In the genomic region with DNA sequence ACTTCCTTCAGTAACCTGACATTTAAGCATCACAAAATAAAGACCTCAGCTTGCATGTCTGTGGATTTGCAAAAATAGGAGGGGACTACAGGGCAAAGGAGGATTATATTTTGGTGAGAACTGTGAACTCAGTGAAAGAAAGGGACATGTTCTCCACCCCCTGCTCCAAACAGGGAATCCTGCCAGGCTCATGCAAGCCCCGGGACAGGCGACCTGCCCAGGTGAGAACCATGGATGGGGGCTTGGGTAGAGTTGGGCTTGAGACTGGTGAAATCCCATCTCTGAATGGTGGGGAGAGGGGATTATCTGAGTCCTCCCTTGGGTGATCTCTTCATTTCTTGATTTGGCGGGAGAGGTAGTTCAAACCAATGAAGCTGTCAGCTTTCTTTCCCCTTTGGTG, we compare ENCODE assay signal across 33 cellular contexts.
"Had no signal": no experiment of that assay in that cellular context is flagged by ENCODE, and none has a peak within 500 bp of the region (broad histone marks: within the 10 kb centered on the region; RNA-seq: fewer than 3 reads in every experiment).

No MANE protein-coding gene starts in this region.

- DNase-seq: activated B cell treated with CpG ODN at 0.5 μM for 24 hours; activated CD4-positive, alpha-beta memory T cell treated with anti-CD3 and anti-CD28 coated beads for 36 hours; activated CD4-positive, alpha-beta T cell treated with anti-CD3 and anti-CD28 coated beads for 4 hours; activated CD4-positive, alpha-beta T cell treated with anti-CD3 and anti-CD28 coated beads, Interleukin-2, amount 10 ng/mL, durations not matched to agents 24 days and 14 days; activated CD4-positive, alpha-beta T cell treated with anti-CD3 and anti-CD28 coated beads, Interleukin-2, amount 50 U/mL, for 1 hour; activated CD4-positive, alpha-beta T cell treated with anti-CD3 and anti-CD28 coated beads, Interleukin-2, amount 50 U/mL, for 4 hours; activated CD4-positive, CD25-positive, alpha-beta regulatory T cell treated with anti-CD3 and anti-CD28 coated beads, Interleukin-2, amount 50 U/mL, for 72 hours; activated CD8-positive, alpha-beta memory T cell treated with anti-CD3 and anti-CD28 coated beads, Interleukin-2, amount 50 U/mL, for 4 hours; activated CD8-positive, alpha-beta T cell treated with anti-CD3 and anti-CD28 coated beads for 36 hours; activated effector memory CD4-positive, alpha-beta T cell treated with anti-CD3 and anti-CD28 coated beads, Interleukin-2, amount 50 U/mL, for 16 hours; activated gamma-delta T cell treated with Interleukin-2 at 50 U/mL for 16 hours; activated naive CD4-positive, alpha-beta T cell; activated naive CD4-positive, alpha-beta T cell treated with anti-CD3 and anti-CD28 coated beads for 36 hours; activated naive CD4-positive, alpha-beta T cell treated with anti-CD3 and anti-CD28 coated beads, Interleukin-2, amount 50 U/mL, for 16 hours; activated naive CD8-positive, alpha-beta T cell treated with anti-CD3 and anti-CD28 coated beads for 36 hours; activated T-cell treated with anti-CD3 and anti-CD28 coated beads for 4 hours; activated T-cell treated with anti-CD3 and anti-CD28 coated beads, Interleukin-2, amount 50 U/mL, for 1 hour; activated T-cell treated with anti-CD3 and anti-CD28 coated beads, Interleukin-2, amount 50 U/mL, for 4 hours; activated T-cell treated with anti-CD3 and anti-CD28 coated beads, Interleukin-2, amount 50 U/mL, for 72 hours; adrenal gland; amniotic stem cell; aorta; body of pancreas; brain microvascular endothelial cell; central memory CD4-positive, alpha-beta T cell; T-cell; T-helper 2 cell; T-helper 9 cell had no signal

- ATAC-seq: activated CD8-positive, alpha-beta T cell treated with anti-CD3 and anti-CD28 coated beads for 36 hours; activated naive CD4-positive, alpha-beta T cell treated with anti-CD3 and anti-CD28 coated beads, Interleukin-2, amount 50 U/mL, for 72 hours; activated T-cell treated with anti-CD3 and anti-CD28 coated beads, Interleukin-2, amount 50 U/mL, for 4 hours; activated T-cell treated with anti-CD3 and anti-CD28 coated beads, Interleukin-2, amount 50 U/mL, for 72 hours; activated T-helper 17 cell treated with anti-CD3 and anti-CD28 coated beads, Interleukin-2, amount 50 U/mL, for 72 hours; body of pancreas; T-cell had no signal

- H3K4me3 Mint-ChIP-seq: activated B cell treated with CpG ODN at 0.5 μM for 24 hours; activated CD4-positive, alpha-beta memory T cell treated with anti-CD3 and anti-CD28 coated beads for 36 hours; activated CD4-positive, alpha-beta T cell treated with anti-CD3 and anti-CD28 coated beads, Interleukin-2, amount 10 ng/mL, durations not matched to agents 24 days and 14 days; activated CD8-positive, alpha-beta T cell treated with anti-CD3 and anti-CD28 coated beads for 36 hours; activated naive CD4-positive, alpha-beta T cell treated with anti-CD3 and anti-CD28 coated beads for 36 hours; activated naive CD8-positive, alpha-beta T cell treated with anti-CD3 and anti-CD28 coated beads for 36 hours; activated T-cell treated with anti-CD3 and anti-CD28 coated beads, Interleukin-2, amount 50 U/mL, for 4 hours; activated T-cell treated with anti-CD3 and anti-CD28 coated beads, Interleukin-2, amount 50 U/mL, for 72 hours; activated T-helper 1 cell treated with anti-CD3 and anti-CD28 coated beads, Interleukin-12 subunit alpha, Interleukin-12 subunit beta, Interleukin-2, Interleukin-4 antibody, amounts not matched to agents 30 ng/mL and 10 ng/mL and 1 ng/mL, durations not matched to agents 14 hours and 24 hours and 36 hours; activated T-helper 17 cell treated with anti-CD3 and anti-CD28 coated beads, Interleukin-2, amount 50 U/mL, for 72 hours; T-cell; T-helper 2 cell treated with Interferon-gamma antibody and Interleukin-4, amounts not matched to agents 5 μg/mL and 100 μg/mL, for 36 hours had no signal

- H3K36me3 Mint-ChIP-seq: activated CD4-positive, alpha-beta memory T cell treated with anti-CD3 and anti-CD28 coated beads for 36 hours; activated naive CD4-positive, alpha-beta T cell treated with anti-CD3 and anti-CD28 coated beads, Interleukin-2, amount 50 U/mL, for 72 hours; activated naive CD8-positive, alpha-beta T cell treated with anti-CD3 and anti-CD28 coated beads for 36 hours had no signal

- H3K4me1 Mint-ChIP-seq: activated B cell treated with CpG ODN at 0.5 μM for 24 hours; activated CD4-positive, alpha-beta T cell treated with anti-CD3 and anti-CD28 coated beads, Interleukin-2, amount 10 ng/mL, durations not matched to agents 24 days and 14 days had no signal

- H3K27me3 Mint-ChIP-seq: activated CD4-positive, alpha-beta memory T cell treated with anti-CD3 and anti-CD28 coated beads for 36 hours; activated CD8-positive, alpha-beta T cell treated with anti-CD3 and anti-CD28 coated beads for 36 hours; activated naive CD8-positive, alpha-beta T cell treated with anti-CD3 and anti-CD28 coated beads for 36 hours; activated T-helper 17 cell treated with anti-CD3 and anti-CD28 coated beads, Interleukin-2, amount 50 U/mL, for 72 hours; T-cell had no signal

- H3K9me3 ChIP-seq: adrenal gland, body of pancreas, breast epithelium had no signal

- H3K9me3 Mint-ChIP-seq: activated CD4-positive, alpha-beta T cell treated with anti-CD3 and anti-CD28 coated beads, Interleukin-2, amount 10 ng/mL, durations not matched to agents 24 days and 14 days; activated CD8-positive, alpha-beta T cell treated with anti-CD3 and anti-CD28 coated beads for 36 hours; activated naive CD4-positive, alpha-beta T cell treated with anti-CD3 and anti-CD28 coated beads for 36 hours; activated naive CD8-positive, alpha-beta T cell treated with anti-CD3 and anti-CD28 coated beads for 36 hours; activated T-cell treated with anti-CD3 and anti-CD28 coated beads, Interleukin-2, amount 50 U/mL, for 4 hours; activated T-cell treated with anti-CD3 and anti-CD28 coated beads, Interleukin-2, amount 50 U/mL, for 72 hours; activated T-helper 1 cell treated with anti-CD3 and anti-CD28 coated beads, Interleukin-12 subunit alpha, Interleukin-12 subunit beta, Interleukin-2, Interleukin-4 antibody, amounts not matched to agents 30 ng/mL and 10 ng/mL and 1 ng/mL, durations not matched to agents 14 hours and 24 hours and 36 hours; activated T-helper 17 cell treated with anti-CD3 and anti-CD28 coated beads, Interleukin-2, amount 50 U/mL, for 72 hours; T-cell; T-helper 2 cell treated with Interferon-gamma antibody and Interleukin-4, amounts not matched to agents 5 μg/mL and 100 μg/mL, for 36 hours had no signal

- H3K27ac Mint-ChIP-seq: activated B cell treated with CpG ODN at 0.5 μM for 24 hours; activated CD4-positive, alpha-beta memory T cell treated with anti-CD3 and anti-CD28 coated beads for 36 hours; activated CD4-positive, alpha-beta T cell treated with anti-CD3 and anti-CD28 coated beads, Interleukin-2, amount 10 ng/mL, durations not matched to agents 24 days and 14 days; activated CD8-positive, alpha-beta T cell treated with anti-CD3 and anti-CD28 coated beads for 36 hours; activated naive CD4-positive, alpha-beta T cell treated with anti-CD3 and anti-CD28 coated beads for 36 hours; activated naive CD4-positive, alpha-beta T cell treated with anti-CD3 and anti-CD28 coated beads, Interleukin-2, amount 50 U/mL, for 72 hours; activated naive CD8-positive, alpha-beta T cell treated with anti-CD3 and anti-CD28 coated beads for 36 hours; activated T-cell treated with anti-CD3 and anti-CD28 coated beads, Interleukin-2, amount 50 U/mL, for 72 hours; activated T-helper 1 cell treated with anti-CD3 and anti-CD28 coated beads, Interleukin-12 subunit alpha, Interleukin-12 subunit beta, Interleukin-2, Interleukin-4 antibody, amounts not matched to agents 30 ng/mL and 10 ng/mL and 1 ng/mL, durations not matched to agents 14 hours and 24 hours and 36 hours; activated T-helper 17 cell treated with anti-CD3 and anti-CD28 coated beads, Interleukin-2, amount 50 U/mL, for 72 hours; T-helper 2 cell treated with Interferon-gamma antibody and Interleukin-4, amounts not matched to agents 5 μg/mL and 100 μg/mL, for 36 hours had no signal
